Comparison of ENCODE assay signal across 9 cellular contexts in the genomic region with DNA sequence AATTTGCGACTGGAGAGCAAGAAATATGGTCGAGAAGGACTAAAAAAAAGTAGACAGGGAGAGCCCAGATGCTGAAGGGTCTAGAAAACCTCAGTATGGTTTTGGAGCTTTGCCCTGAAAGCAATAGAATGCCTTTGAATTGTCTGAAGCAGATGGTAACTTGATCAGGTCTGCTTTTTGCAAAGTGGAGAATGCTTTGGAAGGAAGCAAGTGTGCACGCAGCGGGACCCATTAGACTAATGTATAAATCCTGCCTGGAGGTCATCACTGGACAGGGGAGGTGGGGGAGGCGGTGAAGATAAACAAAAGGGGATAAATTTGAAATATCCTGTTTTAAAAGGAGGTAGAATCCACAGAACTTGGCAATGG. TPM values are rescaled to one million over a fixed set of nuclear protein-coding genes. Genes with fewer than 3 reads are reported as not detected.
DNase-seq lines count a peak whose midpoint lies in the region; ATAC-seq and TF ChIP-seq lines count a peak whose summit lies in the region.
"Had no signal": no experiment of that assay in that cellular context is flagged by ENCODE, and none has a peak within 500 bp of the region (broad histone marks: within the 10 kb centered on the region; RNA-seq: fewer than 3 reads in every experiment).

No MANE protein-coding gene starts in this region.

- POLR2A ChIA-PET in Caco-2 (lab: Charles Lee): interaction anchor here (0.6 to 2.4 kb wide), 6 partner anchors 14 to 261 kb away, joined by 4 to 71 read pairs (median 26); a partner anchor contains a TSS

- peaks cover 32% of the 10 kb centered on the region for H3K36me3 Mint-ChIP-seq in Caco-2 (ENCODE audit: insufficient read depth, unreplicated experiment)

- H3K4me1 ChIP-seq in Caco-2: peaks cover 14% of the 10 kb centered on the region
- peaks cover 19% of the 10 kb centered on the region for H3K4me1 ChIP-seq in Loucy (ENCODE audit: insufficient read depth, low read length, poor library complexity, severe bottlenecking)
- peaks cover 5 to 24% of the 10 kb centered on the region in 2 donors for H3K4me1 ChIP-seq in adrenal gland (replicated peaks in 1 of 2)
- H3K4me1 ChIP-seq in tibial artery: peaks cover 0 to 22% (median 13%) of the 10 kb centered on the region in 4 donors

- CTCF ChIA-PET in Caco-2 (lab: Charles Lee): interaction anchor here (1.1 to 2.4 kb wide), 4 partner anchors 14 to 217 kb away, joined by 4 to 19 read pairs (median 13); a partner anchor contains a TSS

- no peaks in the 10 kb centered on the region for H3K27me3 Mint-ChIP-seq in Caco-2 (ENCODE audit: insufficient read depth, unreplicated experiment)

- peak overlapping the region; percentile 90 for H3K27ac Mint-ChIP-seq in Caco-2 (ENCODE audit: unreplicated experiment)

- peaks cover 3% of the 10 kb centered on the region for H3F3A ChIP-seq in Loucy (ENCODE audit: low read depth)

- DNase-seq in Caco-2 (peak in 1 of 2 experiments; percentile 34), adrenal gland (peak in 1 of 7 donors; percentile 19), tibial artery (no peak), activated gamma-delta T cell (lab: John Stamatoyannopoulos, UW) (no peak)
- no peak for DNase-seq in activated effector memory CD4-positive, alpha-beta T cell treated with Interleukin-2 at 50 U/mL for 16 hours

- peak overlapping the region; percentile 78 for H3K9ac ChIP-seq in Loucy (ENCODE audit: low read depth, low read length, poor library complexity, severe bottlenecking)

- no peaks in the 10 kb centered on the region for H3K9me2 ChIP-seq in Loucy (replicated peaks; ENCODE audit: low read depth, low read length)

- intact Hi-C loops in Caco-2 (cut with micrococcal nuclease; ENCODE audit: unreplicated experiment): loop anchor here (1.0 kb wide), 3 partner anchors 13 to 25 kb away; a partner anchor contains a TSS
- intact Hi-C loops in adrenal gland (cut with DNase I): no loop called here
- intact Hi-C loops in tibial artery (cut with DNase I; ENCODE audit: low total_unique reads): no loop called here

- peaks cover 39% of the 10 kb centered on the region for H3K79me2 ChIP-seq in Loucy (ENCODE audit: insufficient read depth, low read length)

- no peaks in the 10 kb centered on the region for H3K9me3 Mint-ChIP-seq in Caco-2 (ENCODE audit: unreplicated experiment)

- H3K27me3 ChIP-seq in Caco-2 (replicated peaks; ENCODE audit: control insufficient read depth, insufficient read depth, low read length): no peaks in the 10 kb centered on the region
- H3K27me3 ChIP-seq in Loucy (ENCODE audit: insufficient read depth, low read length, poor library complexity, severe bottlenecking): no peaks in the 10 kb centered on the region
- H3K27me3 ChIP-seq in adrenal gland: no peaks in the 10 kb centered on the region
- H3K27me3 ChIP-seq in layer of hippocampus (ENCODE audit: control insufficient read depth, insufficient read depth, low read length): no peaks in the 10 kb centered on the region
- H3K27me3 ChIP-seq in tibial artery: no peaks in the 10 kb centered on the region

- H3K4me1 Mint-ChIP-seq in Caco-2 (ENCODE audit: low read depth, unreplicated experiment): peaks cover 18% of the 10 kb centered on the region

- BruUV-seq in Caco-2 (replicated peaks; lab: Mats Ljungman, UMichigan): TSS peak; percentile 95

- H3K27ac ChIP-seq in adrenal gland (peak overlapping the region in 3 of 5 donors; percentile 15 to 80 (median 42)), layer of hippocampus (ENCODE audit: low read depth, low read length) (peak overlapping the region; percentile 81), tibial artery (peak overlapping the region; percentile 80 to 84)

- WGBS in adrenal gland, 4 donors: 11 to 14% (median 11%) methylated on average over 5 of the region's 5 CpGs

- TF ChIP-seq CTCF in Caco-2 (IDR thresholded peaks at IDR 0.05; ENCODE audit: insufficient read depth in 1 of 2, low read depth in 1 of 2, low read length in 1 of 2, severe bottlenecking in 1 of 2, unreplicated experiment in 1 of 2): no peak
- no peak for TF ChIP-seq CTCF in Loucy (conservative IDR thresholded peaks at IDR 0.05; ENCODE audit: low read length)
- no peak for TF ChIP-seq CTCF in adrenal gland (IDR thresholded peaks at IDR 0.05)
- TF ChIP-seq CTCF in tibial artery (IDR thresholded peaks at IDR 0.05): no peak

- H3K9me3 ChIP-seq in Caco-2 (no peaks in the 10 kb centered on the region), Loucy (ENCODE audit: insufficient read depth, low read depth, low read length) (no peaks in the 10 kb centered on the region), adrenal gland (replicated peaks in 1 of 3) (no peaks in the 10 kb centered on the region), tibial artery (no peaks in the 10 kb centered on the region)

- peaks cover 5% of the 10 kb centered on the region; the same call in 1 of the 2 replicates for H3K36me3 ChIP-seq in Caco-2 (ENCODE audit: control insufficient read depth, insufficient read depth, low read length)
- H3K36me3 ChIP-seq in Loucy (ENCODE audit: insufficient read depth, low read length): no peaks in the 10 kb centered on the region
- H3K36me3 ChIP-seq in adrenal gland (replicated peaks in 1 of 2): peaks cover 0 to 13% of the 10 kb centered on the region in 2 donors
- peaks cover 0 to 40% (median 24%) of the 10 kb centered on the region in 3 donors for H3K36me3 ChIP-seq in tibial artery

- TF ChIP-seq POLR2A in adrenal gland (IDR thresholded peaks at IDR 0.05): no peak

- ATAC-seq in HG02970 (IDR thresholded peaks at IDR 0.05; ENCODE audit: low FRiP score, unreplicated experiment): no peak

- H3K4me2 ChIP-seq in Loucy (ENCODE audit: low read depth, low read length, poor library complexity, severe bottlenecking): peak overlapping the region; percentile 85

- H3K4me3 ChIP-seq in Caco-2 (ENCODE audit: low read depth, low read length) (peak overlapping the region; percentile 51), Loucy (ENCODE audit: low read length, poor library complexity, severe bottlenecking) (peak overlapping the region; percentile 75), adrenal gland (peak overlapping the region in 3 of 4 donors; percentile 4 to 91 (median 81)), tibial artery (peak overlapping the region; percentile 85 to 90)

- peak overlapping the region; percentile 88 for H3K4me3 Mint-ChIP-seq in Caco-2 (ENCODE audit: unreplicated experiment)

- H2AFZ ChIP-seq in Loucy (ENCODE audit: low read length): peak overlapping the region; percentile 76

- peaks cover 8% of the 10 kb centered on the region for H4K20me1 ChIP-seq in Loucy (ENCODE audit: insufficient read depth, low read length, poor library complexity, severe bottlenecking)

RNA-seq across cellular contexts. Expression of a gene that starts 0.8 kb away (rescaled TPM):
- total RNA-seq in Caco-2 (2022) (61.6 and 65.2 TPM in 2 replicates), adrenal gland (10 to 100 TPM in 7 of 8 donors, 1 to 10 TPM in 1; 7.4 to 39.1 (median 22.2) TPM)
- 10 to 100 TPM; 15.3 to 33.6 (median 24.0) TPM for polyA plus RNA-seq in adrenal gland

RNA-seq across cellular contexts. Expression of a gene that starts 13.5 kb away (rescaled TPM):
- total RNA-seq in Caco-2 (2022) (14.7 and 15.4 TPM in 2 replicates), adrenal gland (10 to 100 TPM in 6 of 8 donors, 1 to 10 TPM in 2; 5.1 to 14.2 (median 11.8) TPM)
- polyA plus RNA-seq in adrenal gland: 10 to 100 TPM in 2 of 3 donors, 1 to 10 TPM in 1; 8.1 to 15.8 (median 10.8) TPM

RNA-seq across cellular contexts. Expression of a gene that starts 19.0 kb away (rescaled TPM):
- total RNA-seq in Caco-2 (2022) (117 and 119 TPM in 2 replicates), adrenal gland (10 to 100 TPM; 37.3 to 65.5 (median 53.9) TPM)
- 10 to 100 TPM; 26.8 to 73.9 (median 33.5) TPM for polyA plus RNA-seq in adrenal gland

RNA-seq across cellular contexts. Expression of a gene that starts 28.2 kb away (rescaled TPM):
- 0.18 TPM in 1 of 2 replicates, not detected in the other for total RNA-seq in Caco-2 (2022)
- total RNA-seq in adrenal gland: under 1 TPM in 7 of 8 donors, not detected in 1; 0.08 to 0.60 (median 0.29) TPM
- polyA plus RNA-seq in adrenal gland: 1 to 10 TPM in 1 of 3 donors, under 1 TPM in 2; 0.20 to 1.1 (median 0.48) TPM
- total RNA-seq: T-helper 1 cell treated with Interleukin-12 subunit alpha and Interleukin-12 subunit beta and Interleukin-4 antibody, amounts not matched to agents 30 ng/mL and 1 ng/mL, for 36 hours had no signal

RNA-seq across cellular contexts. Expression of a gene that starts 35.9 kb away (rescaled TPM):
- total RNA-seq in Caco-2 (2022) (94.9 and 95.7 TPM in 2 replicates), adrenal gland (10 to 100 TPM; 16.8 to 37.2 (median 28.7) TPM)
- 10 to 100 TPM; 30.1 to 33.4 (median 31.3) TPM for polyA plus RNA-seq in adrenal gland
